In the genomic region with DNA sequence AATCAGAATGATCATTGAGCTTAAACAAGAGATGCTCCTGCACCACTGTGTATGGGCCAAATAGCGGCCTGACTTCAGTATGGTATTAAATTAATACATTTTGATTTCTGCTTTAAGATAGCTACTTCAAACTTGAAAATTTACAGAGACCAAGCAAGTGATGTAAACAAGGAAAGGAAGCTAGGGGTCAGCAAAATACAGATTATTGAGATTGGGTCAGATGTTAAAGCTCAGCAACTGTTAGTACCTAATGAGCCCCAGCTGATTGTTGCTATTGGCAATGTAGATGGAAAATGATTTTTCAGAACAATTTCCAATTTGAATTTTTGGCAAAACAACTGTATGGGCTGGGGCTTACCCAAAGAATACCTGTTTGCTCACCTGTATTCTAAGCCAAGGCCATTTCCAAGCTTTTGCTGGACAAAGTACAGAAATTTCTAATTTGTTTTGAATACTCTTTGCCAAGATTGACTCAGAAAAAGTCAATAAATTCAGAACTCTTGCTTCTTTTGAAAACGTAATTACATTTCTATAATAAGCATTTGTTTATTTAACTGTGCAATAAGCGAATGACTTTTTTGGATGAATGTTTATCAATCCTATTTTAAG, we compare ENCODE assay signal across 25 cellular contexts.
"Had no signal": no experiment of that assay in that cellular context is flagged by ENCODE, and none has a peak within 500 bp of the region (broad histone marks: within the 10 kb centered on the region; RNA-seq: fewer than 3 reads in every experiment).

No MANE protein-coding gene starts in this region.

- H3K4me1 ChIP-seq: breast epithelium had no signal

- ATAC-seq: activated T-helper 17 cell treated with anti-CD3 and anti-CD28 coated beads, Interleukin-2, amount 50 U/mL, for 72 hours; Right ventricle myocardium inferior; T-cell had no signal

- H3K9me3 ChIP-seq: breast epithelium had no signal

- H3K27me3 ChIP-seq: breast epithelium had no signal

- H3K36me3 ChIP-seq: breast epithelium had no signal

- DNase-seq: activated CD4-positive, alpha-beta memory T cell treated with anti-CD3 and anti-CD28 coated beads for 36 hours; activated CD4-positive, alpha-beta T cell treated with anti-CD3 and anti-CD28 coated beads, Interleukin-2, amount 10 ng/mL, durations not matched to agents 7 days and 5 days; activated CD4-positive, CD25-positive, alpha-beta regulatory T cell; activated gamma-delta T cell; activated naive CD4-positive, alpha-beta T cell treated with anti-CD3 and anti-CD28 coated beads, Interleukin-2, amount 10 ng/mL, durations not matched to agents 7 days and 5 days; activated naive CD8-positive, alpha-beta T cell treated with anti-CD3 and anti-CD28 coated beads for 36 hours; activated T-cell treated with anti-CD3 and anti-CD28 coated beads for 4 hours; activated T-cell treated with anti-CD3 and anti-CD28 coated beads, Interleukin-2, amount 50 U/mL, for 48 hours; caudate nucleus; KG1; NCI-H1092; NCI-H1417; NCI-H2171; NCI-H2227 treated with DMSO at 0.1 percent for 48 hours; NCI-H446 treated with DMSO at 0.1 percent for 48 hours; NCI-H524 treated with DMSO at 0.1 percent for 48 hours; NCI-H748 treated with DMSO at 0.1 percent for 48 hours; T-cell; T-helper 2 cell; T1000 had no signal

- FAIRE-seq: TTC549 had no signal

- H3K27ac ChIP-seq: breast epithelium, SK-N-MC had no signal

- H3K4me3 ChIP-seq: breast epithelium, SK-N-MC had no signal
